ENCODE assay signal across 15 cellular contexts in genomic region chr15:62452656-62453055, GRCh38.
"Had no signal": no experiment of that assay in that cellular context is flagged by ENCODE, and none has a peak within 500 bp of the region (broad histone marks: within the 10 kb centered on the region; RNA-seq: fewer than 3 reads in every experiment).

No MANE protein-coding gene starts in this region.

- H3K4me1 Mint-ChIP-seq: activated CD4-positive, alpha-beta T cell treated with anti-CD3 and anti-CD28 coated beads, Interleukin-2, amount 10 ng/mL, durations not matched to agents 7 days and 5 days; naive thymus-derived CD4-positive, alpha-beta T cell had no signal

- H3K27me3 Mint-ChIP-seq: activated CD4-positive, alpha-beta T cell treated with anti-CD3 and anti-CD28 coated beads, Interleukin-2, amount 10 ng/mL, durations not matched to agents 7 days and 5 days had no signal

- H3K9me3 Mint-ChIP-seq: activated CD4-positive, alpha-beta T cell treated with anti-CD3 and anti-CD28 coated beads, Interleukin-2, amount 10 ng/mL, durations not matched to agents 7 days and 5 days; naive thymus-derived CD4-positive, alpha-beta T cell had no signal

- H3K27ac Mint-ChIP-seq: activated CD4-positive, alpha-beta T cell treated with anti-CD3 and anti-CD28 coated beads, Interleukin-2, amount 10 ng/mL, durations not matched to agents 7 days and 5 days; naive thymus-derived CD4-positive, alpha-beta T cell had no signal

- H3K4me3 ChIP-seq: left lung, mucosa of descending colon, transverse colon, vagina had no signal

- ATAC-seq: esophagus mucosa; left lung; naive thymus-derived CD4-positive, alpha-beta T cell had no signal

- H3K27ac ChIP-seq: vagina had no signal

- H3K36me3 ChIP-seq: left lung, transverse colon, vagina had no signal

- H3K4me3 Mint-ChIP-seq: activated CD4-positive, alpha-beta T cell treated with anti-CD3 and anti-CD28 coated beads, Interleukin-2, amount 10 ng/mL, durations not matched to agents 7 days and 5 days; naive thymus-derived CD4-positive, alpha-beta T cell had no signal

- H3K36me3 Mint-ChIP-seq: naive thymus-derived CD4-positive, alpha-beta T cell had no signal

- H3K9me3 ChIP-seq: left lung, mucosa of descending colon, transverse colon, vagina had no signal

- H3K27me3 ChIP-seq: left lung, transverse colon, vagina had no signal

- DNase-seq: activated CD4-positive, alpha-beta T cell treated with anti-CD3 and anti-CD28 coated beads, Interleukin-2, amount 10 ng/mL, durations not matched to agents 7 days and 5 days; activated CD8-positive, alpha-beta memory T cell treated with anti-CD3 and anti-CD28 coated beads for 24 hours; activated naive CD4-positive, alpha-beta T cell treated with anti-CD3 and anti-CD28 coated beads, Interleukin-2, amount 50 U/mL, for 16 hours; caudate nucleus; left lung; mucosa of descending colon; naive thymus-derived CD4-positive, alpha-beta T cell; posterior cingulate gyrus; stimulated activated CD4-positive, alpha-beta T cell treated with anti-CD3 and anti-CD28 coated beads, Interleukin-4, amount 100 ng/mL, for 24 hours; stimulated activated naive CD4-positive, alpha-beta T cell; transverse colon had no signal

- FAIRE-seq: colon, TTC549 had no signal
